26 cellular contexts compared by ENCODE assay signal in the genomic region with DNA sequence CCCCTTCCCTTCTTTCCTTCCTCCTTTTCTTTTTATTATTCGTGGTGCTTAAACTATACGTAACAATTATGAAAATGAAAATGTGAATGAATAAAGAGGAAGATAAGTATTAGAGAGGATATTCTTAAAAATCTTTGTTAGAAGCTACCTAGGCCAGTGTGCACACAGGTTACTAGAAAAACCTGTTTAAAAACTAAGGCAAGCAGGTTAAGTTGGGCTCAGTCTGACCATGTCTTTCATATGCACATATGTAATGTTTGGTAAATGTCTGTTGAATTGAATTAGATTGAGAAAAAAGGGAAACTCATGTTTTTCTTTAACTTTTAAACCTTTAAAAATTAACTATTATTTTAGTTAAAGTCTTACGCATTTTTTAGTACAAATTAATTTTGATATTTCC. TPM values are rescaled to one million over a fixed set of nuclear protein-coding genes. Genes with fewer than 3 reads are reported as not detected.
"Had no signal": no experiment of that assay in that cellular context is flagged by ENCODE, and none has a peak within 500 bp of the region (broad histone marks: within the 10 kb centered on the region; RNA-seq: fewer than 3 reads in every experiment).

No MANE protein-coding gene starts in this region.

- H3K4me3 Mint-ChIP-seq: dendritic cell treated with granulocyte-macrophage colony-stimulating factor and Interleukin-4, amounts not matched to agents 40 ng/mL and 50 ng/mL, for 4 days; naive thymus-derived CD4-positive, alpha-beta T cell; nephron progenitor cell; stimulated activated naive B cell treated with anti-CD40 and anti-IgM and Interleukin-4, amounts not matched to agents 10 μg/mL and 1 μg/mL and 100 μg/mL, for 72 hours; stimulated activated naive CD8-positive, alpha-beta T cell treated with anti-CD3 and anti-CD28 coated beads, Interleukin-15, amount 100 ng/mL, for 72 hours had no signal

- DNase-seq: erythroblast; foreskin melanocyte; head of caudate nucleus; kidney glomerular epithelial cell; mesendoderm; naive thymus-derived CD4-positive, alpha-beta T cell; nephron progenitor cell; sigmoid colon; stimulated activated CD4-positive, alpha-beta T cell treated with anti-CD3 and anti-CD28 coated beads, Interleukin-2, amount 100 ng/mL, for 24 hours; stimulated activated CD4-positive, alpha-beta T cell treated with anti-CD3 and anti-CD28 coated beads, Interleukin-4, amount 100 ng/mL, for 4 hours; stimulated activated naive B cell treated with anti-CD40 and anti-IgM and Interleukin-4, amounts not matched to agents 10 μg/mL and 1 μg/mL and 100 μg/mL, for 72 hours; stimulated activated naive CD8-positive, alpha-beta T cell treated with anti-CD3 and anti-CD28 coated beads, Interleukin-15, amount 100 ng/mL, for 72 hours; testis; transverse colon had no signal

- H3K4me3 ChIP-seq: hepatocyte, right atrium auricular region, sigmoid colon, skin epidermis, testis, transverse colon had no signal

- H3K4me2 ChIP-seq: hepatocyte had no signal

- FAIRE-seq: colon, endothelial cell of umbilical vein, islet of Langerhans, urothelium cell line had no signal

- H3K36me3 ChIP-seq: neutrophil, right atrium auricular region, sigmoid colon, transverse colon had no signal

- ATAC-seq: naive thymus-derived CD4-positive, alpha-beta T cell; stimulated activated naive B cell treated with anti-CD40 and anti-IgM and Interleukin-4, amounts not matched to agents 10 μg/mL and 1 μg/mL and 100 μg/mL, for 72 hours; stimulated activated naive CD8-positive, alpha-beta T cell treated with anti-CD3 and anti-CD28 coated beads, Interleukin-15, amount 100 ng/mL, for 72 hours had no signal

- H2AFZ ChIP-seq: hepatocyte had no signal

- H3K4me1 Mint-ChIP-seq: naive thymus-derived CD4-positive, alpha-beta T cell; stimulated activated naive B cell treated with anti-CD40 and anti-IgM and Interleukin-4, amounts not matched to agents 10 μg/mL and 1 μg/mL and 100 μg/mL, for 72 hours; stimulated activated naive CD8-positive, alpha-beta T cell treated with anti-CD3 and anti-CD28 coated beads, Interleukin-15, amount 100 ng/mL, for 72 hours had no signal

- H3K27me3 ChIP-seq: hepatocyte, right atrium auricular region, sigmoid colon, testis, transverse colon had no signal

- H3K9me3 ChIP-seq: neutrophil, right atrium auricular region, testis, transverse colon had no signal

- H3K4me1 ChIP-seq: right atrium auricular region, testis had no signal

- H3K79me2 ChIP-seq: hepatocyte had no signal

- H3K27ac Mint-ChIP-seq: dendritic cell treated with granulocyte-macrophage colony-stimulating factor and Interleukin-4, amounts not matched to agents 40 ng/mL and 50 ng/mL, for 4 days; naive thymus-derived CD4-positive, alpha-beta T cell; nephron progenitor cell; stimulated activated naive B cell treated with anti-CD40 and anti-IgM and Interleukin-4, amounts not matched to agents 10 μg/mL and 1 μg/mL and 100 μg/mL, for 72 hours; stimulated activated naive CD8-positive, alpha-beta T cell treated with anti-CD3 and anti-CD28 coated beads, Interleukin-15, amount 100 ng/mL, for 72 hours had no signal

- H3K27ac ChIP-seq: hepatocyte, neutrophil, right atrium auricular region, sigmoid colon, skin epidermis, testis had no signal

- H3K36me3 Mint-ChIP-seq: stimulated activated naive B cell treated with anti-CD40 and anti-IgM and Interleukin-4, amounts not matched to agents 10 μg/mL and 1 μg/mL and 100 μg/mL, for 72 hours had no signal

- H3K9me3 Mint-ChIP-seq: dendritic cell treated with granulocyte-macrophage colony-stimulating factor and Interleukin-4, amounts not matched to agents 40 ng/mL and 50 ng/mL, for 4 days had no signal

RNA-seq across cellular contexts. Expression of a gene that starts 7.8 kb away (rescaled TPM):
- total RNA-seq: naive thymus-derived CD4-positive, alpha-beta T cell had no signal

RNA-seq across cellular contexts. Expression of a gene that starts 21.9 kb away (rescaled TPM):
- total RNA-seq: endothelial cell of umbilical vein; hepatocyte; lung microvascular endothelial cell; mononuclear cell; naive thymus-derived CD4-positive, alpha-beta T cell; osteocyte had no signal
